Comparison of ENCODE assay signal across 8 cellular contexts in genomic region chr17:36103401-36103975, GRCh38.
DNase-seq lines count a peak whose midpoint lies in the region; ATAC-seq and TF ChIP-seq lines count a peak whose summit lies in the region.
"Not testable (repeated sequence)": the region's sequence is repeated elsewhere in the genome, so short reads cannot be mapped to it uniquely, and the experiment has no call there.

TSS of gene CCL4 (plus strand) at chr17:36103827. CDS start at chr17:36103906, 79 bp downstream.

- DNase-seq in GM12864 (ENCODE audit: low read depth) = not testable (repeated sequence)
- DNase-seq in SKM-1 treated with dmso at 0.1 percent for 144 hours (lab: John Stamatoyannopoulos, UW; ENCODE audit: unreplicated experiment) (peak; percentile 73), islet precursor cell (peak; percentile 37)
- peak; percentile 56 to 59 for DNase-seq in activated T-cell treated with anti-CD3 and anti-CD28 coated beads, Interleukin-2, amount 50 U/mL, for 48 hours
- peak; percentile 64 for DNase-seq in stimulated activated CD8-positive, alpha-beta memory T cell treated with anti-CD3 and anti-CD28 coated beads, Interleukin-4, amount 100 ng/mL, for 48 hours

- H3K4me3 ChIP-seq in GM12864 (ENCODE audit: low read depth, low read length) = peak within 1 kb of the TSS; percentile 31

- peak; percentile 73 for ATAC-seq in GM19438 (IDR thresholded peaks at IDR 0.05; ENCODE audit: low read depth, unreplicated experiment)
- ATAC-seq in HG02840 (IDR thresholded peaks at IDR 0.05; ENCODE audit: low FRiP score, unreplicated experiment) = peak; percentile 63
- peak; percentile 77 for ATAC-seq in HG03460 (IDR thresholded peaks at IDR 0.05; ENCODE audit: unreplicated experiment)

- not testable (repeated sequence) for TF ChIP-seq CTCF in GM12864 (IDR thresholded peaks at IDR 0.05; ENCODE audit: low read depth, low read length, missing control alignments)
